ENCODE assay signal across 11 cellular contexts in the genomic region with DNA sequence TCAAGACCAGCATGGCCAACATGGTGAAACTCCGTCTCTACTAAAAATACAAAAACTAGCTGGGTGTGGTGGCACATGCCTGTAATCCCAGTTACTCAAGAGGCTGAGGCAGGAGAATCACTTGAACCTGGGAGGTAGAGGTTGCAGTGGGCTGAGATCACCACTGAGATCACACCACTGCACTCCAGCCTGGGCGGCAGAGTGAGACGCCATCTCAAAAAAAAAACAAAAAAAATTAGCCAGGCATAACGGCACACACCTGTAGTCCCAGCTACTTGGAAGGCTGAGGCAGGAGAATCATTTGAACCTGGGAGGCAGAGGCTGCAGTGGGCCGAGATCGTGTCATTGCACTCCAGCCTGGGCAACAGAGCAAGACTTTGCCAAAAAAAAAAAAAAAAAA. TPM values are rescaled to one million over a fixed set of nuclear protein-coding genes. Genes with fewer than 3 reads are reported as not detected.
"Had no signal": no experiment of that assay in that cellular context is flagged by ENCODE, and none has a peak within 500 bp of the region (broad histone marks: within the 10 kb centered on the region; RNA-seq: fewer than 3 reads in every experiment).

No MANE protein-coding gene starts in this region.

RNA-seq across cellular contexts. Expression of a gene that starts 31.0 kb away (rescaled TPM):
- total RNA-seq: activated B cell treated with CpG ODN at 0.5 μM for 24 hours; activated CD4-positive, alpha-beta memory T cell treated with anti-CD3 and anti-CD28 coated beads, Interleukin-2, amount 10 ng/mL, durations not matched to agents 7 days and 5 days; activated CD4-positive, alpha-beta T cell treated with anti-CD3 and anti-CD28 coated beads for 36 hours; activated CD4-positive, alpha-beta T cell treated with anti-CD3 and anti-CD28 coated beads, Interleukin-2, amount 10 ng/mL, durations not matched to agents 24 days and 14 days; activated CD4-positive, alpha-beta T cell treated with anti-CD3 and anti-CD28 coated beads, Interleukin-2, amount 10 ng/mL, durations not matched to agents 7 days and 5 days; activated CD8-positive, alpha-beta memory T cell treated with anti-CD3 and anti-CD28 coated beads for 36 hours; activated CD8-positive, alpha-beta memory T cell treated with anti-CD3 and anti-CD28 coated beads, Interleukin-2, amount 10 ng/mL, durations not matched to agents 7 days and 5 days; activated CD8-positive, alpha-beta T cell treated with anti-CD3 and anti-CD28 coated beads for 36 hours; activated CD8-positive, alpha-beta T cell treated with anti-CD3 and anti-CD28 coated beads, Interleukin-2, amount 10 ng/mL, durations not matched to agents 7 days and 5 days; T-helper 1 cell treated with Interleukin-12 subunit alpha and Interleukin-12 subunit beta and Interleukin-4 antibody, amounts not matched to agents 30 ng/mL and 1 ng/mL, for 36 hours; T-helper 2 cell treated with Interferon-gamma antibody and Interleukin-4, amounts not matched to agents 100 ng/mL and 5 ng/mL, for 36 hours had no signal
